10 cellular contexts compared by ENCODE assay signal in the genomic region with DNA sequence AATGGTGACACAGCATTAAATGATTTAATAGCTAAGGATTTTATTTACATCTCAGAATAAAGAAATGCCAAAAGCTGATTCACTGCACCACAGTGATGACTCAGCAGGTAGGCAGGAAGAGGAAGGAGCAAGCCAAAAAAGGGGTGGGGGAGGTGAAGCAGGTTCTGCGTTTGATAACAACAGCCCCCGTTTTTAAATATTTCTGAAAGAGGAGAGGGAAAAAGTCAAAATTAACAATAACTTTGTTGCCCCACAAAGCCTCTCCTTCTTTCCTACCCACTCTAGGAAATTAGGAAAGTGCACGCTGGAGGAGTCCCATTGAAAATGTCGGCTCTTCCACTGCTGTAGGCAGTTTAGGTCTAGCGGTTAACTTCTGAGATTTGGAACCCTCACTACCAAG. TPM values are rescaled to one million over a fixed set of nuclear protein-coding genes. Genes with fewer than 3 reads are reported as not detected.
DNase-seq lines count a peak whose midpoint lies in the region; ATAC-seq, FAIRE-seq and TF ChIP-seq lines count a peak whose summit lies in the region.
"Had no signal": no experiment of that assay in that cellular context is flagged by ENCODE, and none has a peak within 500 bp of the region (broad histone marks: within the 10 kb centered on the region; RNA-seq: fewer than 3 reads in every experiment).

No MANE protein-coding gene starts in this region.

- peak; percentile 86 for FAIRE-seq in RCC 7860 (lab: Jason Lieb, UNC)

- peak; percentile 9 for DNase-seq in stimulated activated naive CD8-positive, alpha-beta T cell treated with anti-CD3 and anti-CD28 coated beads, Interleukin-15, Interleukin-2, amounts not matched to agents 100 U/mL and 50 U/mL, for 24 hours
- no peak for DNase-seq in stimulated activated naive CD8-positive, alpha-beta T cell treated with anti-CD3 and anti-CD28 coated beads, Interleukin-15, amount 100 ng/mL, for 72 hours
- DNase-seq in RCC 7860 (ENCODE audit: low spot score), result peak; percentile 72
- DNase-seq in erythroblast (lab: John Stamatoyannopoulos, UW), result peak; percentile 62 to 76
- DNase-seq in cerebellum (ENCODE audit: low spot score), result no peak
- no peak for DNase-seq in tibial nerve (ENCODE audit: low spot score in 2 of 2)
- DNase-seq: DMS79 had no signal

- no peak for TF ChIP-seq CTCF in tibial nerve (IDR thresholded peaks at IDR 0.05)

- H3K27ac ChIP-seq in tibial nerve, result no peak overlapping the region

- no peaks in the 10 kb centered on the region for H3K27me3 ChIP-seq in tibial nerve

- 70 to 76% methylated on average over 5 of the region's 5 CpGs for WGBS in tibial nerve, 2 donors

- H3K4me3 Mint-ChIP-seq in stimulated activated naive CD8-positive, alpha-beta T cell treated with anti-CD3 and anti-CD28 coated beads, Interleukin-15, amount 100 ng/mL, for 72 hours, result no peak overlapping the region

- H3K27me3 Mint-ChIP-seq in stimulated activated naive CD8-positive, alpha-beta T cell treated with anti-CD3 and anti-CD28 coated beads, Interleukin-15, amount 100 ng/mL, for 72 hours, result no peaks in the 10 kb centered on the region

- no peak for TF ChIP-seq EP300 in tibial nerve (IDR thresholded peaks at IDR 0.05)

- H3K4me1 ChIP-seq in tibial nerve, result no peaks in the 10 kb centered on the region

- no peak for TF ChIP-seq POLR2A in erythroblast (IDR thresholded peaks at IDR 0.05; ENCODE audit: low read length)
- TF ChIP-seq POLR2A in tibial nerve (IDR thresholded peaks at IDR 0.05), result no peak

- H3K4me1 Mint-ChIP-seq in stimulated activated naive CD8-positive, alpha-beta T cell treated with anti-CD3 and anti-CD28 coated beads, Interleukin-15, amount 100 ng/mL, for 72 hours, result no peaks in the 10 kb centered on the region

- H3K9me3 ChIP-seq in tibial nerve, result no peaks in the 10 kb centered on the region

- no peaks in the 10 kb centered on the region for H3K36me3 ChIP-seq in tibial nerve

- ATAC-seq in stimulated activated naive CD8-positive, alpha-beta T cell treated with anti-CD3 and anti-CD28 coated beads, Interleukin-15, Interleukin-2, amounts not matched to agents 100 U/mL and 50 U/mL, for 24 hours, result no peak
- no peak for ATAC-seq in stimulated activated naive CD8-positive, alpha-beta T cell treated with anti-CD3 and anti-CD28 coated beads, Interleukin-15, amount 100 ng/mL, for 72 hours
- ATAC-seq in GM18502 (IDR thresholded peaks at IDR 0.05; ENCODE audit: poor library complexity, unreplicated experiment) (no peak), GM21619 (IDR thresholded peaks at IDR 0.05; ENCODE audit: unreplicated experiment) (no peak)

- H3K9me3 Mint-ChIP-seq in stimulated activated naive CD8-positive, alpha-beta T cell treated with anti-CD3 and anti-CD28 coated beads, Interleukin-15, amount 100 ng/mL, for 72 hours, result no peaks in the 10 kb centered on the region

- no peak overlapping the region for H3K4me3 ChIP-seq in tibial nerve

- H3K27ac Mint-ChIP-seq in stimulated activated naive CD8-positive, alpha-beta T cell treated with anti-CD3 and anti-CD28 coated beads, Interleukin-15, amount 100 ng/mL, for 72 hours, result no peak overlapping the region

RNA-seq across cellular contexts. Expression of a gene that starts 9.9 kb away (rescaled TPM):
- 0.54 TPM for total RNA-seq in cerebellum
- total RNA-seq in tibial nerve, result not detected
- total RNA-seq: liver had no signal

Comparison
In these comparisons a context has a peak if more than half of its experiments do, and no peak if none do; other contexts are left out.
1. DNase-seq: peak in stimulated activated naive CD8-positive, alpha-beta T cell treated with anti-CD3 and anti-CD28 coated beads, Interleukin-15, Interleukin-2, amounts not matched to agents 100 U/mL and 50 U/mL, for 24 hours (single experiment), RCC 7860 (single experiment) and erythroblast (2 of 2); none in stimulated activated naive CD8-positive, alpha-beta T cell treated with anti-CD3 and anti-CD28 coated beads, Interleukin-15, amount 100 ng/mL, for 72 hours (0 of 2), cerebellum (single experiment) and tibial nerve (0 of 2).